8 cellular contexts compared by ENCODE assay signal in the genomic region with DNA sequence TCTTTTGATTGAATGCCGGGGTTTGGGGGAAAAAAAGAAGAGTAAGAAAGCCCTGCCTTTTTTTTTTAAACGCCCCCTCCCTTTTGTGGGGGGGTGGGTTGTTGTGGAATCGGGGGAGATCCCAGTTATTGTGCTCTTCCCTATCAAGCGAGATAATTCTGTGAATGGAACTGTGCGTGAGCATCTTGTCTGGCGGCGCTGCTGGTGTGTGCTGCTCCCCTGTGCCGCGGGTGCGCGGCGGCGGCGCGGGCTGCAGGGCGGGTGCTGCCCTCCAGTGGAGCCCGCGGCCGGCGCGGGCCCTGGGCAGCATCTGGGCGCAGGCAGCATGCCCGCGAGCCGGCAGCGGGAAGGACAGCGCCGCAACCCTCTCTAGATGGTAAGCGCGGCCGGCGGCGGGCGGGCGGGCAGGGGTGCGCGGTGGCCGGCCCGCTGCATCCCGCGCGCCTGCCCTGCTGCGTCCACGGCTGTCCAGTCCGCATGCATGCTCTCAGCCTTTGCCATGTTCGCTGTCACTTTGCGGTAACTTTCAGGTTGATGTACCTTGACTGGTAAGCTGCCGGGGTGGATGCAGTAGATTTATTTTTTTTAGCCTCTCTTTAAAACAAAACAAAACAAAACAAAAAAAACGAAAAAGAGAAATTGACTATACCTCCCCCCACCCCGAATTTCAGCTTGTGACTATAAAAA.
DNase-seq lines count a peak whose midpoint lies in the region; ATAC-seq and TF ChIP-seq lines count a peak whose summit lies in the region.

No MANE protein-coding gene starts in this region.

- TF ChIP-seq CTCF in GM10266 (IDR thresholded peaks at IDR 0.05; ENCODE audit: control insufficient read depth, insufficient read depth, low read depth, missing control alignments) = peak; percentile 21
- peak; percentile 25 for TF ChIP-seq CTCF in WI38 (IDR thresholded peaks at IDR 0.05; ENCODE audit: low read depth, low read length)

- no peak for ATAC-seq in HG03565 (IDR thresholded peaks at IDR 0.05; ENCODE audit: unreplicated experiment)

- H3K4me3 ChIP-seq in WI38 (ENCODE audit: low read depth, low read length) = peak overlapping the region; percentile 52

- DNase-seq in GM10266 (ENCODE audit: extremely low spot score) = peak; percentile 36
- DNase-seq in NCI-H1105 treated with DMSO at 0.1 percent for 48 hours (lab: John Stamatoyannopoulos, UW) = peak; percentile 41
- DNase-seq in cerebellum (ENCODE audit: low spot score) = peak; percentile 41
- DNase-seq in kidney glomerular epithelial cell (lab: John Stamatoyannopoulos, UW) = peak; percentile 75
- peak; percentile 45 for DNase-seq in stimulated activated CD4-positive, alpha-beta T cell treated with anti-CD3 and anti-CD28 coated beads, Interleukin-12 subunit alpha, Interleukin-12 subunit beta, amount 100 ng/mL, for 4 hours
- DNase-seq in LoVo (ENCODE audit: low spot score) = no peak
